32 cellular contexts compared by ENCODE assay signal in the genomic region with DNA sequence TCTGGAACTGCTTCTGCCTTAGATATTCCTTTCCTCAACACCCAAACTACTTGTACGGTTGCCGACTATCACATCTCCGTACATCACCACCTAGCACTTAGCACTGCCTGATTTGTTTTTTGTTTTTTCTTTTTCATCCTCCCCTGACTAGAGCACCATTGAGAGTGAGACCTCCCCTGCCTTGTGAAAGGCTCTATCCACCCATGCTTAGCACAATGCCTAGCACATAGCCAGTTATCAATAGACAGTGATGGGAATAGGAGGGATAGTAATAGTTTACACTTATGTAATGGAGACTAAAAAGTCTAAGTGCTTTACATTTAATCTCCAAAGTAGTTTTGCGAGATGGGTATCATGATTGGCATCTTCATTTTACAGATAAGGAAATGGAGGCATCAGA.
"Had no signal": no experiment of that assay in that cellular context is flagged by ENCODE, and none has a peak within 500 bp of the region (broad histone marks: within the 10 kb centered on the region; RNA-seq: fewer than 3 reads in every experiment).

No MANE protein-coding gene starts in this region.

- H3K4me3 Mint-ChIP-seq: activated B cell treated with CpG ODN at 0.5 μM for 24 hours; activated CD8-positive, alpha-beta T cell treated with anti-CD3 and anti-CD28 coated beads for 36 hours; activated naive CD8-positive, alpha-beta T cell; activated T-cell treated with anti-CD3 and anti-CD28 coated beads, Interleukin-2, amount 50 U/mL, for 4 hours; activated T-helper 17 cell treated with anti-CD3 and anti-CD28 coated beads, Interleukin-2, amount 50 U/mL, for 72 hours; central memory CD8-positive, alpha-beta T cell; dendritic cell treated with granulocyte-macrophage colony-stimulating factor and Interleukin-4, amounts not matched to agents 40 ng/mL and 50 ng/mL, for 4 days; endodermal cell; T-cell; T-helper 1 cell treated with Interleukin-12 subunit alpha and Interleukin-12 subunit beta and Interleukin-4 antibody, amounts not matched to agents 30 μg/mL and 1 μg/mL, for 36 hours; T-helper 2 cell treated with Interferon-gamma antibody and Interleukin-4, amounts not matched to agents 5 μg/mL and 100 μg/mL, for 36 hours had no signal

- H3K27me3 ChIP-seq: brain microvascular endothelial cell, dorsolateral prefrontal cortex, esophagus muscularis mucosa, foreskin keratinocyte, gastrocnemius medialis had no signal

- DNase-seq: activated B cell treated with CpG ODN at 0.5 μM for 24 hours; activated CD4-positive, alpha-beta T cell treated with anti-CD3 and anti-CD28 coated beads for 48 hours; activated CD4-positive, alpha-beta T cell treated with anti-CD3 and anti-CD28 coated beads, Interleukin-2, amount 50 U/mL, for 1 hour; activated CD4-positive, alpha-beta T cell treated with anti-CD3 and anti-CD28 coated beads, Interleukin-2, amount 50 U/mL, for 48 hours; activated CD8-positive, alpha-beta memory T cell treated with anti-CD3 and anti-CD28 coated beads for 24 hours; activated CD8-positive, alpha-beta T cell treated with anti-CD3 and anti-CD28 coated beads for 36 hours; activated effector memory CD4-positive, alpha-beta T cell treated with Interleukin-2 at 50 U/mL for 16 hours; activated gamma-delta T cell treated with Interleukin-2 at 50 U/mL for 16 hours; activated naive CD4-positive, alpha-beta T cell treated with anti-CD3 and anti-CD28 coated beads, Interleukin-2, amount 50 U/mL, for 16 hours; activated naive CD4-positive, alpha-beta T cell treated with Interleukin-2 at 50 U/mL for 16 hours; activated T-cell treated with anti-CD3 and anti-CD28 coated beads, Interleukin-2, amount 50 U/mL, for 4 hours; amniotic stem cell; anterior cingulate cortex; brain microvascular endothelial cell; dorsolateral prefrontal cortex; effector memory CD4-positive, alpha-beta T cell; endodermal cell; foreskin keratinocyte; gastrocnemius medialis; glutamatergic neuron; T-cell; T1000; WERI-Rb-1 had no signal

- H3K9me3 ChIP-seq: gastrocnemius medialis had no signal

- ATAC-seq: activated CD4-positive, CD25-positive, alpha-beta regulatory T cell treated with anti-CD3 and anti-CD28 coated beads, Interleukin-2, amount 50 U/mL, for 24 hours; activated CD8-positive, alpha-beta T cell treated with anti-CD3 and anti-CD28 coated beads for 36 hours; activated T-cell treated with anti-CD3 and anti-CD28 coated beads, Interleukin-2, amount 50 U/mL, for 4 hours; activated T-helper 17 cell treated with anti-CD3 and anti-CD28 coated beads, Interleukin-2, amount 50 U/mL, for 72 hours; foreskin keratinocyte; gastrocnemius medialis; T-cell had no signal

- H3K27ac ChIP-seq: brain microvascular endothelial cell, coronary artery, dorsolateral prefrontal cortex, esophagus muscularis mucosa, foreskin keratinocyte, gastrocnemius medialis, WERI-Rb-1 had no signal

- H3K27ac Mint-ChIP-seq: activated B cell treated with CpG ODN at 0.5 μM for 24 hours; activated CD8-positive, alpha-beta T cell treated with anti-CD3 and anti-CD28 coated beads for 36 hours; activated naive CD8-positive, alpha-beta T cell; activated T-helper 17 cell treated with anti-CD3 and anti-CD28 coated beads, Interleukin-2, amount 50 U/mL, for 72 hours; dendritic cell treated with granulocyte-macrophage colony-stimulating factor and Interleukin-4, amounts not matched to agents 40 ng/mL and 50 ng/mL, for 4 days; endodermal cell; T-cell; T-helper 1 cell treated with Interleukin-12 subunit alpha and Interleukin-12 subunit beta and Interleukin-4 antibody, amounts not matched to agents 30 μg/mL and 1 μg/mL, for 36 hours; T-helper 2 cell treated with Interferon-gamma antibody and Interleukin-4, amounts not matched to agents 5 μg/mL and 100 μg/mL, for 36 hours had no signal

- H3K4me3 ChIP-seq: coronary artery, dorsolateral prefrontal cortex, esophagus muscularis mucosa, gastrocnemius medialis had no signal

- H3K4me1 ChIP-seq: foreskin keratinocyte had no signal

- H3K36me3 ChIP-seq: brain microvascular endothelial cell, esophagus muscularis mucosa, gastrocnemius medialis had no signal

- H3K4me1 Mint-ChIP-seq: central memory CD8-positive, alpha-beta T cell; endodermal cell; T-cell had no signal

- H3K36me3 Mint-ChIP-seq: activated naive CD8-positive, alpha-beta T cell; T-cell had no signal
